ENCODE assay signal across 8 cellular contexts in the genomic region with DNA sequence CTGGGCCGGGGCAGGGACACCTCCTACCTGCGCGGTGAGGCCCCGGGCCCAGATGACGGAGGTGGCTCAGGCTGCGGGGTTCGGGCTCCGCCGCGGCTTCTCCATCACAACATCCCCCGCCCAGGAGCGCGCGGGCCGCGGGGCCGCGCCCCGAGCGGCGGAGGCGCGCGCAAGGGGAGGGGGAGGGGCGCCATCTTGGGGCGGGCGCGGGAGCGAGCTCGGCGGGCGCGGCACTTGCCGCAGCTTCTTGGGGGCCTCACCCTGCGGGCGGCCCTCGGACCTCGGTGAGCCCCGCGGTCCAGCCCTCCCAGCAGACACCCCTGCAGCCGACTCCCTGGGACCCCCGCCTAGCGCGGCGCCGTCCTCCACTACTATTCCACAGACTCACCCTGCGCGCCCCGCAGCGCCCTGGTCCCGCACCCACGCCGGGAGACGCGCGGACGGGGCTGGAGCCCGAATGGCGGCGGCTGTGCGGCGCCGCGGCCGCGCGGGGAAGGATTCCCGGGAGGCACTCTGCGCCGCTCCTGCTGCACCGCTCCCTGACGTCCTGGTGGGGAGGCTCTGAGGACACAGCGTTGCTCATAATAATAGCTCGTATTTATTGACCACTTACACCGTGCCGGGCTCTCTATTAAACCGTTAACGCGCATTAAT. TPM values are rescaled to one million over a fixed set of nuclear protein-coding genes. Genes with fewer than 3 reads are reported as not detected.
DNase-seq lines count a peak whose midpoint lies in the region; ATAC-seq and TF ChIP-seq lines count a peak whose summit lies in the region.

A gene (minus strand): TSS at position 137 of the 654 bp plus-strand sequence. CDS start 7,747 bp downstream, outside the sequence.

- H3K4me3 ChIP-seq in brain microvascular endothelial cell (ENCODE audit: low read depth, low read length) (peak within 1 kb of the TSS; percentile 74), iPS-18a (ENCODE audit: low read length) (peak within 1 kb of the TSS; percentile 75), gastrocnemius medialis (peak within 1 kb of the TSS; percentile 69 to 99 (median 92))

- H3K9me3 ChIP-seq in iPS-18a (ENCODE audit: control insufficient read depth, low read depth, low read length) (no peaks in the 10 kb centered on the region), gastrocnemius medialis (no peaks in the 10 kb centered on the region)

- peak within 1 kb of the TSS; percentile 74 for H3K9ac ChIP-seq in iPS-18a (ENCODE audit: low read length)

- no peaks in the 10 kb centered on the region for H3K36me3 ChIP-seq in brain microvascular endothelial cell (replicated peaks)
- no peaks in the 10 kb centered on the region for H3K36me3 ChIP-seq in iPS-18a (ENCODE audit: control insufficient read depth, low read depth, low read length)
- no peaks in the 10 kb centered on the region for H3K36me3 ChIP-seq in gastrocnemius medialis

- intact Hi-C loops in gastrocnemius medialis (cut with DNase I; ENCODE audit: low total_unique reads) = loop anchor here (1.0 to 2.0 kb wide), 3 partner anchors 24 to 54 kb away; a partner anchor contains a TSS

- H3K27ac ChIP-seq in VCaP (peak within 1 kb of the TSS; percentile 77), brain microvascular endothelial cell (no peak within 1 kb of the TSS), iPS-18a (ENCODE audit: low read length) (no peak within 1 kb of the TSS), gastrocnemius medialis (peak within 1 kb of the TSS; percentile 78 to 92 (median 86))

- TF ChIP-seq CTCF in VCaP (conservative IDR thresholded peaks at IDR 0.05) (peak; percentile 34), brain microvascular endothelial cell (IDR thresholded peaks at IDR 0.05; ENCODE audit: low read depth, low read length, missing control alignments) (peak; percentile 30), gastrocnemius medialis (IDR thresholded peaks at IDR 0.05 in 4 of 5, conservative IDR thresholded peaks at IDR 0.05 in 1 of 5) (peak in 1 of 5 experiments; percentile 6)

- TF ChIP-seq POLR2A in gastrocnemius medialis (IDR thresholded peaks at IDR 0.05) = peak; percentile 42 to 48

- H3K27me3 ChIP-seq in brain microvascular endothelial cell (replicated peaks) (no peaks in the 10 kb centered on the region), iPS-18a (ENCODE audit: control insufficient read depth, insufficient read depth, low read length) (peaks cover 20% of the 10 kb centered on the region), gastrocnemius medialis (no peaks in the 10 kb centered on the region)

- H3K4me1 ChIP-seq in iPS-18a (ENCODE audit: control insufficient read depth, low read depth, low read length) = no peaks in the 10 kb centered on the region
- H3K4me1 ChIP-seq in gastrocnemius medialis = peaks cover 14 to 15% of the 10 kb centered on the region in 2 donors

- in situ Hi-C loops in brain microvascular endothelial cell (cut with HindIII; ENCODE audit: low pct_ligation_motif_present, low sequenced_read_pairs) = no loop called here
- in situ Hi-C loops in gastrocnemius medialis (cut with MboI; ENCODE audit: low sequenced_read_pairs in 4 of 4) = no loop called here

- DNase-seq in AG20443 (ENCODE audit: low spot score) (peak; percentile 94), LHCN-M2 (ENCODE audit: low read depth) (peak; percentile 33), brain microvascular endothelial cell (peak; percentile 47), gastrocnemius medialis (peak; percentile 22 to 44)

- peak; percentile 66 for ATAC-seq in GM19372 (IDR thresholded peaks at IDR 0.05; ENCODE audit: low read depth, unreplicated experiment)
- ATAC-seq in gastrocnemius medialis = peak; percentile 90 to 91
- ATAC-seq in GM21381 (IDR thresholded peaks at IDR 0.05; ENCODE audit: unreplicated experiment) = no peak

RNA-seq across cellular contexts. Expression of the gene that starts here (rescaled TPM):
- total RNA-seq in LHCN-M2 (2014; rRNA removed) (18.3 and 19.0 TPM in 2 replicates), gastrocnemius medialis (10 to 100 TPM; 18.5 to 49.2 (median 46.2) TPM)
- polyA plus RNA-seq in LHCN-M2 (2012) = 25.3 TPM

Comparison
In these comparisons a context has a peak if more than half of its experiments do, and no peak if none do; other contexts are left out.
1. DNase-seq: peak in every context shown above with its lines; median percentile 94 in AG20443; 47 in brain microvascular endothelial cell; 33 in LHCN-M2; 33 in gastrocnemius medialis.
2. H3K27ac ChIP-seq: peak in VCaP (single experiment) and gastrocnemius medialis (4 of 4); none in brain microvascular endothelial cell (single experiment) and iPS-18a (single experiment).
3. Peak in every context shown above with its lines, with median percentiles within 50 percentile points of each other: H3K4me3 ChIP-seq.